1 cellular context compared by ENCODE assay signal in the genomic region with DNA sequence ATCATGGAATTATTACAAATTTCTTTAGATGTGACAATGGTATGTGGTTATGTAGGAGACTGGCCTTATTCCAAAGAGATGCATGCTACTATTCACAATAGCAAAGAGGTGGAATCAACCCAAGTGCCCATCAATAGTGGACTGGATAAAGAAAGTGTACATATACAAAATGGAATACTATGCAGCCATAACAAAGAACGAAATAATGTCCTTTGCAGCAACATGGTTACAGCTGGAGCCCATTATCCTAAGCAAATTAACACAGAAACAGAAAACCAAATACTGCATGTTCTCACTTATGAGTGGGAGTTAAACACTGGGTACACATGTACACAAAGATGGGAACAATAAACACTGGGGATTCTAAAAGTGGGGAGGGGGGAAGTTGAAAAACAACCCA.
A peak's percentile ranks its signal among the peaks of the same experiment; 100 is the strongest.
TF ChIP-seq lines count a peak whose summit lies in the region.

No MANE protein-coding gene starts in this region.

TF ChIP-seq in K562, 482 proteins besides CTCF, POLR2A, EP300 and RAD21 (continued from another document):
- TF ChIP-seq ZNF146 (CRISPR knock-in tag; IDR thresholded peaks at IDR 0.05; ENCODE audit: unreplicated experiment) (peak; percentile 94), ZNF133 (CRISPR knock-in tag; IDR thresholded peaks at IDR 0.05) (no peak), TRIM24 (IDR thresholded peaks at IDR 0.05) (no peak), KDM1A (IDR thresholded peaks at IDR 0.05) (peak; percentile 53 to 57; a peak in 3 of 4 replicates), MYNN (IDR thresholded peaks at IDR 0.05) (no peak), MYNN (CRISPR knock-in tag; IDR thresholded peaks at IDR 0.05) (no peak), CSDE1 (IDR thresholded peaks at IDR 0.05) (0 out of 4 replicates have a peak, but pooled peaks of 1 of the 2 experiments have one; percentile 42), RBM25 (IDR thresholded peaks at IDR 0.05; ENCODE audit: low read depth, low read length, severe bottlenecking) (peak; percentile 84), HDAC3 (IDR thresholded peaks at IDR 0.05; ENCODE audit: borderline replicate concordance, partially characterized antibody) (peak; percentile 31), MTF1 (CRISPR knock-in tag; IDR thresholded peaks at IDR 0.05; ENCODE audit: borderline replicate concordance) (no peak), BCOR (IDR thresholded peaks at IDR 0.05) (peak; percentile 36; the same call in 1 of the 2 replicates), ZC3H4 (CRISPR knock-in tag; IDR thresholded peaks at IDR 0.05; ENCODE audit: borderline replicate concordance) (no peak)
- TF ChIP-seq, protein P1, sequence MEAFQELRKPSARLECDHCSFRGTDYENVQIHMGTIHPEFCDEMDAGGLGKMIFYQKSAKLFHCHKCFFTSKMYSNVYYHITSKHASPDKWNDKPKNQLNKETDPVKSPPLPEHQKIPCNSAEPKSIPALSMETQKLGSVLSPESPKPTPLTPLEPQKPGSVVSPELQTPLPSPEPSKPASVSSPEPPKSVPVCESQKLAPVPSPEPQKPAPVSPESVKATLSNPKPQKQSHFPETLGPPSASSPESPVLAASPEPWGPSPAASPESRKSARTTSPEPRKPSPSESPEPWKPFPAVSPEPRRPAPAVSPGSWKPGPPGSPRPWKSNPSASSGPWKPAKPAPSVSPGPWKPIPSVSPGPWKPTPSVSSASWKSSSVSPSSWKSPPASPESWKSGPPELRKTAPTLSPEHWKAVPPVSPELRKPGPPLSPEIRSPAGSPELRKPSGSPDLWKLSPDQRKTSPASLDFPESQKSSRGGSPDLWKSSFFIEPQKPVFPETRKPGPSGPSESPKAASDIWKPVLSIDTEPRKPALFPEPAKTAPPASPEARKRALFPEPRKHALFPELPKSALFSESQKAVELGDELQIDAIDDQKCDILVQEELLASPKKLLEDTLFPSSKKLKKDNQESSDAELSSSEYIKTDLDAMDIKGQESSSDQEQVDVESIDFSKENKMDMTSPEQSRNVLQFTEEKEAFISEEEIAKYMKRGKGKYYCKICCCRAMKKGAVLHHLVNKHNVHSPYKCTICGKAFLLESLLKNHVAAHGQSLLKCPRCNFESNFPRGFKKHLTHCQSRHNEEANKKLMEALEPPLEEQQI (IDR thresholded peaks at IDR 0.05): peak; percentile 34; the same call in 1 of the 2 replicates
- TF ChIP-seq, protein P2, sequence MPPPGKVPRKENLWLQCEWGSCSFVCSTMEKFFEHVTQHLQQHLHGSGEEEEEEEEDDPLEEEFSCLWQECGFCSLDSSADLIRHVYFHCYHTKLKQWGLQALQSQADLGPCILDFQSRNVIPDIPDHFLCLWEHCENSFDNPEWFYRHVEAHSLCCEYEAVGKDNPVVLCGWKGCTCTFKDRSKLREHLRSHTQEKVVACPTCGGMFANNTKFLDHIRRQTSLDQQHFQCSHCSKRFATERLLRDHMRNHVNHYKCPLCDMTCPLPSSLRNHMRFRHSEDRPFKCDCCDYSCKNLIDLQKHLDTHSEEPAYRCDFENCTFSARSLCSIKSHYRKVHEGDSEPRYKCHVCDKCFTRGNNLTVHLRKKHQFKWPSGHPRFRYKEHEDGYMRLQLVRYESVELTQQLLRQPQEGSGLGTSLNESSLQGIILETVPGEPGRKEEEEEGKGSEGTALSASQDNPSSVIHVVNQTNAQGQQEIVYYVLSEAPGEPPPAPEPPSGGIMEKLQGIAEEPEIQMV (tag; conservative IDR thresholded peaks at IDR 0.05; ENCODE audit: low read depth): no peak
- TF ChIP-seq, protein P3, sequence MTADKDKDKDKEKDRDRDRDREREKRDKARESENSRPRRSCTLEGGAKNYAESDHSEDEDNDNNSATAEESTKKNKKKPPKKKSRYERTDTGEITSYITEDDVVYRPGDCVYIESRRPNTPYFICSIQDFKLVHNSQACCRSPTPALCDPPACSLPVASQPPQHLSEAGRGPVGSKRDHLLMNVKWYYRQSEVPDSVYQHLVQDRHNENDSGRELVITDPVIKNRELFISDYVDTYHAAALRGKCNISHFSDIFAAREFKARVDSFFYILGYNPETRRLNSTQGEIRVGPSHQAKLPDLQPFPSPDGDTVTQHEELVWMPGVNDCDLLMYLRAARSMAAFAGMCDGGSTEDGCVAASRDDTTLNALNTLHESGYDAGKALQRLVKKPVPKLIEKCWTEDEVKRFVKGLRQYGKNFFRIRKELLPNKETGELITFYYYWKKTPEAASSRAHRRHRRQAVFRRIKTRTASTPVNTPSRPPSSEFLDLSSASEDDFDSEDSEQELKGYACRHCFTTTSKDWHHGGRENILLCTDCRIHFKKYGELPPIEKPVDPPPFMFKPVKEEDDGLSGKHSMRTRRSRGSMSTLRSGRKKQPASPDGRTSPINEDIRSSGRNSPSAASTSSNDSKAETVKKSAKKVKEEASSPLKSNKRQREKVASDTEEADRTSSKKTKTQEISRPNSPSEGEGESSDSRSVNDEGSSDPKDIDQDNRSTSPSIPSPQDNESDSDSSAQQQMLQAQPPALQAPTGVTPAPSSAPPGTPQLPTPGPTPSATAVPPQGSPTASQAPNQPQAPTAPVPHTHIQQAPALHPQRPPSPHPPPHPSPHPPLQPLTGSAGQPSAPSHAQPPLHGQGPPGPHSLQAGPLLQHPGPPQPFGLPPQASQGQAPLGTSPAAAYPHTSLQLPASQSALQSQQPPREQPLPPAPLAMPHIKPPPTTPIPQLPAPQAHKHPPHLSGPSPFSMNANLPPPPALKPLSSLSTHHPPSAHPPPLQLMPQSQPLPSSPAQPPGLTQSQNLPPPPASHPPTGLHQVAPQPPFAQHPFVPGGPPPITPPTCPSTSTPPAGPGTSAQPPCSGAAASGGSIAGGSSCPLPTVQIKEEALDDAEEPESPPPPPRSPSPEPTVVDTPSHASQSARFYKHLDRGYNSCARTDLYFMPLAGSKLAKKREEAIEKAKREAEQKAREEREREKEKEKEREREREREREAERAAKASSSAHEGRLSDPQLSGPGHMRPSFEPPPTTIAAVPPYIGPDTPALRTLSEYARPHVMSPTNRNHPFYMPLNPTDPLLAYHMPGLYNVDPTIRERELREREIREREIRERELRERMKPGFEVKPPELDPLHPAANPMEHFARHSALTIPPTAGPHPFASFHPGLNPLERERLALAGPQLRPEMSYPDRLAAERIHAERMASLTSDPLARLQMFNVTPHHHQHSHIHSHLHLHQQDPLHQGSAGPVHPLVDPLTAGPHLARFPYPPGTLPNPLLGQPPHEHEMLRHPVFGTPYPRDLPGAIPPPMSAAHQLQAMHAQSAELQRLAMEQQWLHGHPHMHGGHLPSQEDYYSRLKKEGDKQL (CRISPR knock-in tag; IDR thresholded peaks at IDR 0.05; ENCODE audit: borderline replicate concordance): no peak
